In genomic region chr17:64661731-64661980, GRCh38 we compare ENCODE assay signal across 8 cellular contexts. TPM values are rescaled to one million over a fixed set of nuclear protein-coding genes. Genes with fewer than 3 reads are reported as not detected.
DNase-seq lines count a peak whose midpoint lies in the region; ATAC-seq and TF ChIP-seq lines count a peak whose summit lies in the region.

No MANE protein-coding gene starts in this region.

- H3K4me3 ChIP-seq in GM12865 (ENCODE audit: low read depth, low read length) = peak overlapping the region; percentile 84
- H3K4me3 ChIP-seq in iPS-11a (ENCODE audit: low read depth, low read length) = peak overlapping the region; percentile 67

- intact Hi-C loops in activated T-helper 2 cell treated with anti-CD3 and anti-CD28 coated beads, Interferon-gamma antibody, Interleukin-2, Interleukin-4, amounts not matched to agents 10 μg/mL and 5 μg/mL and 100 μg/mL, durations not matched to agents 14 hours and 24 hours and 36 hours (cut with micrococcal nuclease) = loop anchor here (2.0 to 10.0 kb wide), 4 partner anchors 46 to 165 kb away; partner anchors contain the start of genes CEP95, DDX5 and POLG2

- no peaks in the 10 kb centered on the region for H3K27me3 Mint-ChIP-seq in activated T-helper 2 cell treated with anti-CD3 and anti-CD28 coated beads, Interferon-gamma antibody, Interleukin-2, Interleukin-4, amounts not matched to agents 10 μg/mL and 5 μg/mL and 100 μg/mL, durations not matched to agents 14 hours and 24 hours and 36 hours (ENCODE audit: low read depth)
- H3K27me3 Mint-ChIP-seq in stimulated activated memory B cell treated with anti-CD40 and anti-IgM and Interleukin-4, amounts not matched to agents 10 μg/mL and 1 μg/mL and 100 μg/mL, for 72 hours = no peaks in the 10 kb centered on the region

- no peak for DNase-seq in GM12865 (ENCODE audit: low read depth)
- DNase-seq in activated T-helper 2 cell treated with anti-CD3 and anti-CD28 coated beads, Interferon-gamma antibody, Interleukin-2, Interleukin-4, amounts not matched to agents 10 μg/mL and 5 μg/mL and 100 μg/mL, durations not matched to agents 14 hours and 24 hours and 36 hours (ENCODE audit: low spot score) = no peak
- DNase-seq in DMS 273 treated with DMSO at 0.1 percent for 48 hours (lab: John Stamatoyannopoulos, UW) = no peak
- DNase-seq in DMS 273 (lab: John Stamatoyannopoulos, UW; ENCODE audit: unreplicated experiment) = no peak

- peak overlapping the region; percentile 93 for H3K27ac Mint-ChIP-seq in activated T-helper 2 cell treated with anti-CD3 and anti-CD28 coated beads, Interferon-gamma antibody, Interleukin-2, Interleukin-4, amounts not matched to agents 10 μg/mL and 5 μg/mL and 100 μg/mL, durations not matched to agents 14 hours and 24 hours and 36 hours
- peak overlapping the region; percentile 85 for H3K27ac Mint-ChIP-seq in stimulated activated memory B cell treated with anti-CD40 and anti-IgM and Interleukin-4, amounts not matched to agents 10 μg/mL and 1 μg/mL and 100 μg/mL, for 72 hours

- peak; percentile 41 for ATAC-seq in HG02885 (IDR thresholded peaks at IDR 0.05; ENCODE audit: poor library complexity, unreplicated experiment)
- peak; percentile 70 for ATAC-seq in stimulated activated memory B cell treated with anti-CD40 and anti-IgM and Interleukin-4, amounts not matched to agents 10 μg/mL and 1 μg/mL and 100 μg/mL, for 72 hours
- no peak for ATAC-seq in GM18870 (IDR thresholded peaks at IDR 0.05; ENCODE audit: unreplicated experiment)

- H3K36me3 Mint-ChIP-seq in activated T-helper 2 cell treated with anti-CD3 and anti-CD28 coated beads, Interferon-gamma antibody, Interleukin-2, Interleukin-4, amounts not matched to agents 10 μg/mL and 5 μg/mL and 100 μg/mL, durations not matched to agents 14 hours and 24 hours and 36 hours (ENCODE audit: low read depth) = peaks cover 17% of the 10 kb centered on the region
- H3K36me3 Mint-ChIP-seq in stimulated activated memory B cell treated with anti-CD40 and anti-IgM and Interleukin-4, amounts not matched to agents 10 μg/mL and 1 μg/mL and 100 μg/mL, for 72 hours = no peaks in the 10 kb centered on the region

- peaks cover 27% of the 10 kb centered on the region for H3K4me1 Mint-ChIP-seq in activated T-helper 2 cell treated with anti-CD3 and anti-CD28 coated beads, Interferon-gamma antibody, Interleukin-2, Interleukin-4, amounts not matched to agents 10 μg/mL and 5 μg/mL and 100 μg/mL, durations not matched to agents 14 hours and 24 hours and 36 hours (ENCODE audit: low read depth)
- peaks cover 51% of the 10 kb centered on the region for H3K4me1 Mint-ChIP-seq in stimulated activated memory B cell treated with anti-CD40 and anti-IgM and Interleukin-4, amounts not matched to agents 10 μg/mL and 1 μg/mL and 100 μg/mL, for 72 hours

- no peak for TF ChIP-seq CTCF in GM12865 (IDR thresholded peaks at IDR 0.05; ENCODE audit: insufficient read depth, low read depth, low read length, missing control alignments)

- peak overlapping the region; percentile 96 for H3K4me3 Mint-ChIP-seq in activated T-helper 2 cell treated with anti-CD3 and anti-CD28 coated beads, Interferon-gamma antibody, Interleukin-2, Interleukin-4, amounts not matched to agents 10 μg/mL and 5 μg/mL and 100 μg/mL, durations not matched to agents 14 hours and 24 hours and 36 hours (ENCODE audit: low read depth)
- peak overlapping the region; percentile 97 for H3K4me3 Mint-ChIP-seq in stimulated activated memory B cell treated with anti-CD40 and anti-IgM and Interleukin-4, amounts not matched to agents 10 μg/mL and 1 μg/mL and 100 μg/mL, for 72 hours

- no peaks in the 10 kb centered on the region for H3K9me3 Mint-ChIP-seq in activated T-helper 2 cell treated with anti-CD3 and anti-CD28 coated beads, Interferon-gamma antibody, Interleukin-2, Interleukin-4, amounts not matched to agents 10 μg/mL and 5 μg/mL and 100 μg/mL, durations not matched to agents 14 hours and 24 hours and 36 hours
- H3K9me3 Mint-ChIP-seq in stimulated activated memory B cell treated with anti-CD40 and anti-IgM and Interleukin-4, amounts not matched to agents 10 μg/mL and 1 μg/mL and 100 μg/mL, for 72 hours = no peaks in the 10 kb centered on the region

RNA-seq across cellular contexts. Expression of gene SMURF2, which starts 0.5 kb away (rescaled TPM):
- total RNA-seq in activated T-helper 2 cell treated with anti-CD3 and anti-CD28 coated beads, Interferon-gamma antibody, Interleukin-2, Interleukin-4, amounts not matched to agents 10 μg/mL and 5 μg/mL and 100 μg/mL, durations not matched to agents 14 hours and 24 hours and 36 hours = 12.6 and 13.1 TPM in 2 replicates
